14 cellular contexts compared by ENCODE assay signal in the genomic region with DNA sequence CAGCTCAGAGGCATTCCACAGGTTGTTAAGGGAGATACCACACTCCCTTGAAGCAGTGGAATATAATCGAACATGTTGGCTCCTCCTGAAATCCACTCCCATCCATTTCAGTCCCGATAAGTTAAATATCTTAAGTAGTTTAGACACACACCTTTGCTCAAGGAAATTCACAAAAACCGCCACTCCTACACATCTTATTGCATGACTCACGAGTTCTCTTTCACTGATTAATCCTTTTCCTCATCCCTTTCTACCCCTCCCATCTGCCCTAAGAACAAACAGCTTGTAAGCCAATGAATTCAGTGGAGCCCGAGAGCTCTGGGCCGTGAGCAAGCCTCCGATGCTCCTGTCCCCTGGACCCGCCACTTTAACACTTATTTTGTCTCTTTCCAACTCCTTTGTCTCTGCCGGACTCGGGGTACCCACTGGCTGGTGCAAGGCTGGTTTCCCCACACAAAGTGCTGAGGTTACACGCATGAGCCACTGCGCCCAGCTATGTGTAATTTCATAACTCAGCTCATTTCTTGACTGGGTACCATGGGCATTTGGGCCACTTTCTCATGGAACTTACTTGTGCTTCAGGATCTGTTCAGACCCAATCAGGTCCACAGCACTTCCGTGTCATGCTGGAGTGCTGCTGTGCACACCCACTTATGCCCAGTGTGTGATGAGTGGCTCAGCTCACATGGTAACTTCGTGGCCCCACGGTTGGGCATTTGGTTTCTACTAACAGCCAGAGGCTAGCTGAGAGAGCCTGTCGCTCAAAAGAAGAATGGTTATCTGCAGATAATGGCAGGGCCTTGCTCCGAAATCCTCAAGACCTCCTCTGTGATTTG.
"Had no signal": no experiment of that assay in that cellular context is flagged by ENCODE, and none has a peak within 500 bp of the region (broad histone marks: within the 10 kb centered on the region; RNA-seq: fewer than 3 reads in every experiment).

No MANE protein-coding gene starts in this region.

- H3K4me3 ChIP-seq: colonic mucosa, gastrocnemius medialis, hepatocyte, ovary, suprapubic skin, upper lobe of right lung had no signal

- H3K27me3 Mint-ChIP-seq: activated B cell treated with CpG ODN at 0.5 μM for 24 hours; activated CD4-positive, alpha-beta T cell treated with anti-CD3 and anti-CD28 coated beads, Interleukin-2, amount 10 ng/mL, durations not matched to agents 7 days and 5 days had no signal

- H3K27me3 ChIP-seq: colonic mucosa, gastrocnemius medialis, hepatocyte, ovary, suprapubic skin, upper lobe of right lung had no signal

- H3K4me1 Mint-ChIP-seq: activated B cell treated with CpG ODN at 0.5 μM for 24 hours; activated CD4-positive, alpha-beta T cell treated with anti-CD3 and anti-CD28 coated beads, Interleukin-2, amount 10 ng/mL, durations not matched to agents 7 days and 5 days had no signal

- H3K9me3 ChIP-seq: colonic mucosa, gastrocnemius medialis, ovary, upper lobe of right lung had no signal

- H3K36me3 ChIP-seq: colonic mucosa, gastrocnemius medialis, ovary, suprapubic skin, upper lobe of right lung had no signal

- H3K4me3 Mint-ChIP-seq: activated B cell treated with CpG ODN at 0.5 μM for 24 hours; activated CD4-positive, alpha-beta T cell treated with anti-CD3 and anti-CD28 coated beads, Interleukin-2, amount 10 ng/mL, durations not matched to agents 7 days and 5 days; activated naive CD4-positive, alpha-beta T cell treated with anti-CD3 and anti-CD28 coated beads for 36 hours had no signal

- H3K27ac ChIP-seq: colonic mucosa, gastrocnemius medialis, hepatocyte, ovary, suprapubic skin, upper lobe of right lung had no signal

- H3K27ac Mint-ChIP-seq: activated B cell treated with CpG ODN at 0.5 μM for 24 hours; activated CD4-positive, alpha-beta T cell treated with anti-CD3 and anti-CD28 coated beads, Interleukin-2, amount 10 ng/mL, durations not matched to agents 7 days and 5 days; activated naive CD4-positive, alpha-beta T cell treated with anti-CD3 and anti-CD28 coated beads for 36 hours had no signal

- H3K4me1 ChIP-seq: colonic mucosa, gastrocnemius medialis, suprapubic skin, upper lobe of right lung had no signal

- DNase-seq: activated B cell treated with CpG ODN at 0.5 μM for 24 hours; activated CD4-positive, alpha-beta T cell treated with anti-CD3 and anti-CD28 coated beads, Interleukin-2, amount 10 ng/mL, durations not matched to agents 7 days and 5 days; activated CD8-positive, alpha-beta memory T cell treated with anti-CD3 and anti-CD28 coated beads for 24 hours; activated naive CD4-positive, alpha-beta T cell treated with anti-CD3 and anti-CD28 coated beads for 36 hours; colonic mucosa; gastrocnemius medialis; kidney; ovary; stimulated activated CD4-positive, alpha-beta T cell treated with anti-CD3 and anti-CD28 coated beads, Interleukin-4, amount 100 ng/mL, for 1 hour; stimulated activated CD8-positive, alpha-beta memory T cell treated with anti-CD3 and anti-CD28 coated beads, Interleukin-4, amount 100 ng/mL, for 48 hours; stimulated activated naive CD8-positive, alpha-beta T cell treated with anti-CD3 and anti-CD28 coated beads, Interleukin-15, Interleukin-2, amounts not matched to agents 100 U/mL and 50 U/mL, for 24 hours; upper lobe of right lung had no signal
